ENCODE assay signal across 15 cellular contexts in the genomic region with DNA sequence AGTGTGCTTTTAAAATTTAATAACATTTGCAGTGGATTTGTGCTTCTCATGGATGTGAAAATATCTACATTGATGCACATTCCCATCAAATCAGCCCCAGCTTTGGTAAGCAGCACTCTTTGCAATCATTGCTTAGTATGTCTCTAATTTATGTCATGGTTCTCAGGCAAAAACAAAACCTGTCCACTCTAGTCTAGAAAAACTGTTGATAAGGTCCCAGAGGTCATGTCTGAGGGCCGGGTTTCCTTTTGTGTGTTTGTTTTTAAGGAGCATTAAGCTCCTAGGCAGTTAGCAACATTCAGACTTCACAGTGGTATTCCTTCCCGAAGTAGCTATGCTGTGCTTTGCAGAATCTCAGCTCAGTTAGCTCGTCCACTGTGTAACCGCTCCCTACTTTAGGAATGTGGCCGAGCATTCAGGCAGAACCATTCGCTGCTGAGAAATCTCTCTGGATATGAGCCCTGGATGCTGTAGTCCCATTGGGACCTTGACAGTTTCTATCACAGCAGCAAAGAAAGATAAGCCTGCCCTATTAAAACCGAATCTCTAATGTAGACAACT. TPM values are rescaled to one million over a fixed set of nuclear protein-coding genes. Genes with fewer than 3 reads are reported as not detected.
"Had no signal": no experiment of that assay in that cellular context is flagged by ENCODE, and none has a peak within 500 bp of the region (broad histone marks: within the 10 kb centered on the region; RNA-seq: fewer than 3 reads in every experiment).

No MANE protein-coding gene starts in this region.

- H3K4me3 ChIP-seq: gastroesophageal sphincter, ovary, upper lobe of left lung had no signal

- H3K9me3 ChIP-seq: gastroesophageal sphincter, ovary, upper lobe of left lung had no signal

- H3K4me3 Mint-ChIP-seq: activated naive CD4-positive, alpha-beta T cell treated with anti-CD3 and anti-CD28 coated beads, Interleukin-2, amount 10 ng/mL, durations not matched to agents 7 days and 5 days; activated T-helper 17 cell treated with anti-CD3 and anti-CD28 coated beads, Interleukin-2, amount 50 U/mL, for 72 hours; memory B cell; stimulated activated naive B cell treated with anti-CD40 and anti-IgM and Interleukin-4, amounts not matched to agents 10 μg/mL and 1 μg/mL and 100 μg/mL, for 72 hours had no signal

- H3K4me1 Mint-ChIP-seq: activated T-helper 17 cell treated with anti-CD3 and anti-CD28 coated beads, Interleukin-2, amount 50 U/mL, for 72 hours had no signal

- H3K27ac Mint-ChIP-seq: activated naive CD4-positive, alpha-beta T cell treated with anti-CD3 and anti-CD28 coated beads, Interleukin-2, amount 10 ng/mL, durations not matched to agents 7 days and 5 days; activated T-helper 17 cell treated with anti-CD3 and anti-CD28 coated beads, Interleukin-2, amount 50 U/mL, for 72 hours; memory B cell; stimulated activated naive B cell treated with anti-CD40 and anti-IgM and Interleukin-4, amounts not matched to agents 10 μg/mL and 1 μg/mL and 100 μg/mL, for 72 hours had no signal

- H3K36me3 Mint-ChIP-seq: stimulated activated naive B cell treated with anti-CD40 and anti-IgM and Interleukin-4, amounts not matched to agents 10 μg/mL and 1 μg/mL and 100 μg/mL, for 72 hours had no signal

- H3K27ac ChIP-seq: gastroesophageal sphincter, ovary, upper lobe of left lung had no signal

- ATAC-seq: activated T-helper 17 cell treated with anti-CD3 and anti-CD28 coated beads, Interleukin-2, amount 50 U/mL, for 72 hours; gastroesophageal sphincter; left lobe of liver; stimulated activated naive B cell treated with anti-CD40 and anti-IgM and Interleukin-4, amounts not matched to agents 10 μg/mL and 1 μg/mL and 100 μg/mL, for 72 hours had no signal

- H3K27me3 ChIP-seq: ovary had no signal

- H3K9me3 Mint-ChIP-seq: activated naive CD4-positive, alpha-beta T cell treated with anti-CD3 and anti-CD28 coated beads, Interleukin-2, amount 10 ng/mL, durations not matched to agents 7 days and 5 days; activated T-helper 17 cell treated with anti-CD3 and anti-CD28 coated beads, Interleukin-2, amount 50 U/mL, for 72 hours; memory B cell; stimulated activated naive B cell treated with anti-CD40 and anti-IgM and Interleukin-4, amounts not matched to agents 10 μg/mL and 1 μg/mL and 100 μg/mL, for 72 hours had no signal

- H3K36me3 ChIP-seq: gastroesophageal sphincter, ovary, upper lobe of left lung had no signal

- DNase-seq: activated CD4-positive, alpha-beta T cell treated with anti-CD3 and anti-CD28 coated beads, Interleukin-2, amount 50 U/mL, for 1 hour; activated naive CD4-positive, alpha-beta T cell treated with anti-CD3 and anti-CD28 coated beads, Interleukin-2, amount 10 ng/mL, durations not matched to agents 7 days and 5 days; activated T-cell treated with anti-CD3 and anti-CD28 coated beads for 4 hours; hippocampal formation; ovary; stimulated activated CD4-positive, alpha-beta T cell treated with anti-CD3 and anti-CD28 coated beads, Interleukin-1b, Interleukin-23, amount 100 ng/mL, for 48 hours; stimulated activated naive B cell treated with anti-CD40 and anti-IgM and Interleukin-4, amounts not matched to agents 10 μg/mL and 1 μg/mL and 100 μg/mL, for 72 hours; upper lobe of left lung had no signal

RNA-seq across cellular contexts. Expression of a gene that starts 4.0 kb away (rescaled TPM):
- total RNA-seq: activated CD8-positive, alpha-beta memory T cell treated with anti-CD3 and anti-CD28 coated beads for 36 hours; activated T-helper 17 cell treated with anti-CD3 and anti-CD28 coated beads, Interleukin-2, amount 50 U/mL, for 72 hours; left lobe of liver; subcutaneous adipose tissue; T-helper 2 cell treated with Interferon-gamma antibody and Interleukin-4, amounts not matched to agents 100 ng/mL and 5 ng/mL, for 36 hours had no signal
